ENCODE assay signal across 1 cellular context in the genomic region with DNA sequence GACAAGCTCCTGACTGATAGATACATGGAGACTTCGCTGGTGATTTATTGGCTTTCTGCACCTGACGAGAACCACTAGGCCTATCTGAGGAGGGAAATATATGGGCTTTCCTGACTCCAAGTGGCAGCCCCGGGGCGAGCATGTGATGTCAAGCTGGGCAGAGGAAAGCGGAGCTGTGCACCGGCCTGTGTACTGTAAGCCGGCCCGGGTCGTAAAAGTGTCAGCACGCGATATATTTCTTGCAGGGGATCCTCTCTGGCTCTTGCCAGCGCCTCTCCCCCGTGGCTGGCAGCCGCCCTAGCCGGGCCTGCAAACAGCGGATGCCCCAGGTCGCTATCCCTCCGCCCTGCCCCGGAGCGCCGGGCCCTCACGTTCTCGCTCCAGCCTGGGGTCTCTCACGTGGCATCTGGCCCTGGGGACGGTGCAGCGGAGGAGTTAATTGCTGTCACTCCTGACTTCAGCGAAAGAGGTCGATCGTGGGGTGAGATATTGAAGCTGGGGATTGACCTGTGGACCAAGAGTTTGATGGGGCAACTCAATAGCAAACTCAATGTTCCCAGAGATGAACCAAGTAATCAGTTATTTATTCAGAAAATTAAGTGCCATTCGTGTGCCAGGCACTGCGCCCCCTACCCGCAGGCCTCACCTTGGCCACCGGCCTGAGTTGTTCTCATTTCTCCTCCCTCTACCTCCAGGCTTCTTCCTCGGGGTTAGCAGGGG.
TF ChIP-seq lines count a peak whose summit lies in the region.

No MANE protein-coding gene starts in this region.

TF ChIP-seq in HepG2, 621 proteins besides CTCF, POLR2A, EP300 and RAD21 (continued from another document and continues in another):
- TF ChIP-seq, protein P1, sequence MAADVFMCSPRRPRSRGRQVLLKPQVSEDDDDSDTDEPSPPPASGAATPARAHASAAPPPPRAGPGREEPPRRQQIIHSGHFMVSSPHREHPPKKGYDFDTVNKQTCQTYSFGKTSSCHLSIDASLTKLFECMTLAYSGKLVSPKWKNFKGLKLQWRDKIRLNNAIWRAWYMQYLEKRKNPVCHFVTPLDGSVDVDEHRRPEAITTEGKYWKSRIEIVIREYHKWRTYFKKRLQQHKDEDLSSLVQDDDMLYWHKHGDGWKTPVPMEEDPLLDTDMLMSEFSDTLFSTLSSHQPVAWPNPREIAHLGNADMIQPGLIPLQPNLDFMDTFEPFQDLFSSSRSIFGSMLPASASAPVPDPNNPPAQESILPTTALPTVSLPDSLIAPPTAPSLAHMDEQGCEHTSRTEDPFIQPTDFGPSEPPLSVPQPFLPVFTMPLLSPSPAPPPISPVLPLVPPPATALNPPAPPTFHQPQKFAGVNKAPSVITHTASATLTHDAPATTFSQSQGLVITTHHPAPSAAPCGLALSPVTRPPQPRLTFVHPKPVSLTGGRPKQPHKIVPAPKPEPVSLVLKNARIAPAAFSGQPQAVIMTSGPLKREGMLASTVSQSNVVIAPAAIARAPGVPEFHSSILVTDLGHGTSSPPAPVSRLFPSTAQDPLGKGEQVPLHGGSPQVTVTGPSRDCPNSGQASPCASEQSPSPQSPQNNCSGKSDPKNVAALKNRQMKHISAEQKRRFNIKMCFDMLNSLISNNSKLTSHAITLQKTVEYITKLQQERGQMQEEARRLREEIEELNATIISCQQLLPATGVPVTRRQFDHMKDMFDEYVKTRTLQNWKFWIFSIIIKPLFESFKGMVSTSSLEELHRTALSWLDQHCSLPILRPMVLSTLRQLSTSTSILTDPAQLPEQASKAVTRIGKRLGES (CRISPR knock-in tag; IDR thresholded peaks at IDR 0.05; ENCODE audit: borderline replicate concordance) = no peak
- TF ChIP-seq ZNF549 (CRISPR knock-in tag; IDR thresholded peaks at IDR 0.05) (no peak), ZNF773 (CRISPR knock-in tag; IDR thresholded peaks at IDR 0.05; ENCODE audit: borderline replicate concordance) (no peak), ZNF24 (IDR thresholded peaks at IDR 0.05) (no peak), NPAS2 (CRISPR knock-in tag; IDR thresholded peaks at IDR 0.05; ENCODE audit: borderline replicate concordance) (no peak), TRIM24 (CRISPR knock-in tag; IDR thresholded peaks at IDR 0.05) (no peak), GABPB1 (CRISPR knock-in tag; IDR thresholded peaks at IDR 0.05) (peak; percentile 46; the same call in 1 of the 2 replicates), ZSCAN22 (CRISPR knock-in tag; IDR thresholded peaks at IDR 0.05) (no peak), TCF7L2 (IDR thresholded peaks at IDR 0.05; ENCODE audit: low read depth, low read length) (no peak), RORA (CRISPR knock-in tag; IDR thresholded peaks at IDR 0.05) (no peak), BCL6 (CRISPR knock-in tag; IDR thresholded peaks at IDR 0.05) (no peak), RFX1 (IDR thresholded peaks at IDR 0.05) (no peak), RFX5 (IDR thresholded peaks at IDR 0.05; ENCODE audit: low read depth, low read length) (no peak), ZNF34 (CRISPR knock-in tag; IDR thresholded peaks at IDR 0.05; ENCODE audit: borderline replicate concordance) (no peak), MTF2 (CRISPR knock-in tag; IDR thresholded peaks at IDR 0.05; ENCODE audit: borderline replicate concordance) (no peak), HNF4A (CRISPR knock-in tag; IDR thresholded peaks at IDR 0.05) (no peak), MTA3 (CRISPR knock-in tag; IDR thresholded peaks at IDR 0.05) (no peak), SKI (IDR thresholded peaks at IDR 0.05; ENCODE audit: partially characterized antibody) (no peak), ZFYVE20 (CRISPR knock-in tag; IDR thresholded peaks at IDR 0.05; ENCODE audit: borderline replicate concordance, low read depth) (no peak), ZNF781 (CRISPR knock-in tag; IDR thresholded peaks at IDR 0.05; ENCODE audit: borderline replicate concordance, not compliant biosample characterization) (no peak), ZNF12 (CRISPR knock-in tag; IDR thresholded peaks at IDR 0.05) (no peak), FOSL1 (CRISPR knock-in tag; IDR thresholded peaks at IDR 0.05; ENCODE audit: borderline replicate concordance) (no peak)
- TF ChIP-seq, protein P2, sequence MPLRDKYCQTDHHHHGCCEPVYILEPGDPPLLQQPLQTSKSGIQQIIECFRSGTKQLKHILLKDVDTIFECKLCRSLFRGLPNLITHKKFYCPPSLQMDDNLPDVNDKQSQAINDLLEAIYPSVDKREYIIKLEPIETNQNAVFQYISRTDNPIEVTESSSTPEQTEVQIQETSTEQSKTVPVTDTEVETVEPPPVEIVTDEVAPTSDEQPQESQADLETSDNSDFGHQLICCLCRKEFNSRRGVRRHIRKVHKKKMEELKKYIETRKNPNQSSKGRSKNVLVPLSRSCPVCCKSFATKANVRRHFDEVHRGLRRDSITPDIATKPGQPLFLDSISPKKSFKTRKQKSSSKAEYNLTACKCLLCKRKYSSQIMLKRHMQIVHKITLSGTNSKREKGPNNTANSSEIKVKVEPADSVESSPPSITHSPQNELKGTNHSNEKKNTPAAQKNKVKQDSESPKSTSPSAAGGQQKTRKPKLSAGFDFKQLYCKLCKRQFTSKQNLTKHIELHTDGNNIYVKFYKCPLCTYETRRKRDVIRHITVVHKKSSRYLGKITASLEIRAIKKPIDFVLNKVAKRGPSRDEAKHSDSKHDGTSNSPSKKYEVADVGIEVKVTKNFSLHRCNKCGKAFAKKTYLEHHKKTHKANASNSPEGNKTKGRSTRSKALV (CRISPR knock-in tag; IDR thresholded peaks at IDR 0.05) = no peak
- TF ChIP-seq, protein P3, sequence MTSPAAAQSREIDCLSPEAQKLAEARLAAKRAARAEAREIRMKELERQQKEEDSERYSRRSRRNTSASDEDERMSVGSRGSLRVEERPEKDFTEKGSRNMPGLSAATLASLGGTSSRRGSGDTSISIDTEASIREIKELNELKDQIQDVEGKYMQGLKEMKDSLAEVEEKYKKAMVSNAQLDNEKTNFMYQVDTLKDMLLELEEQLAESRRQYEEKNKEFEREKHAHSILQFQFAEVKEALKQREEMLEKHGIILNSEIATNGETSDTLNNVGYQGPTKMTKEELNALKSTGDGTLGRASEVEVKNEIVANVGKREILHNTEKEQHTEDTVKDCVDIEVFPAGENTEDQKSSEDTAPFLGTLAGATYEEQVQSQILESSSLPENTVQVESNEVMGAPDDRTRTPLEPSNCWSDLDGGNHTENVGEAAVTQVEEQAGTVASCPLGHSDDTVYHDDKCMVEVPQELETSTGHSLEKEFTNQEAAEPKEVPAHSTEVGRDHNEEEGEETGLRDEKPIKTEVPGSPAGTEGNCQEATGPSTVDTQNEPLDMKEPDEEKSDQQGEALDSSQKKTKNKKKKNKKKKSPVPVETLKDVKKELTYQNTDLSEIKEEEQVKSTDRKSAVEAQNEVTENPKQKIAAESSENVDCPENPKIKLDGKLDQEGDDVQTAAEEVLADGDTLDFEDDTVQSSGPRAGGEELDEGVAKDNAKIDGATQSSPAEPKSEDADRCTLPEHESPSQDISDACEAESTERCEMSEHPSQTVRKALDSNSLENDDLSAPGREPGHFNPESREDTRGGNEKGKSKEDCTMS (CRISPR knock-in tag; conservative IDR thresholded peaks at IDR 0.05) = no peak
- TF ChIP-seq, protein P4, sequence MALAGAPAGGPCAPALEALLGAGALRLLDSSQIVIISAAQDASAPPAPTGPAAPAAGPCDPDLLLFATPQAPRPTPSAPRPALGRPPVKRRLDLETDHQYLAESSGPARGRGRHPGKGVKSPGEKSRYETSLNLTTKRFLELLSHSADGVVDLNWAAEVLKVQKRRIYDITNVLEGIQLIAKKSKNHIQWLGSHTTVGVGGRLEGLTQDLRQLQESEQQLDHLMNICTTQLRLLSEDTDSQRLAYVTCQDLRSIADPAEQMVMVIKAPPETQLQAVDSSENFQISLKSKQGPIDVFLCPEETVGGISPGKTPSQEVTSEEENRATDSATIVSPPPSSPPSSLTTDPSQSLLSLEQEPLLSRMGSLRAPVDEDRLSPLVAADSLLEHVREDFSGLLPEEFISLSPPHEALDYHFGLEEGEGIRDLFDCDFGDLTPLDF (CRISPR knock-in tag; IDR thresholded peaks at IDR 0.05) = no peak
- TF ChIP-seq, protein P5, sequence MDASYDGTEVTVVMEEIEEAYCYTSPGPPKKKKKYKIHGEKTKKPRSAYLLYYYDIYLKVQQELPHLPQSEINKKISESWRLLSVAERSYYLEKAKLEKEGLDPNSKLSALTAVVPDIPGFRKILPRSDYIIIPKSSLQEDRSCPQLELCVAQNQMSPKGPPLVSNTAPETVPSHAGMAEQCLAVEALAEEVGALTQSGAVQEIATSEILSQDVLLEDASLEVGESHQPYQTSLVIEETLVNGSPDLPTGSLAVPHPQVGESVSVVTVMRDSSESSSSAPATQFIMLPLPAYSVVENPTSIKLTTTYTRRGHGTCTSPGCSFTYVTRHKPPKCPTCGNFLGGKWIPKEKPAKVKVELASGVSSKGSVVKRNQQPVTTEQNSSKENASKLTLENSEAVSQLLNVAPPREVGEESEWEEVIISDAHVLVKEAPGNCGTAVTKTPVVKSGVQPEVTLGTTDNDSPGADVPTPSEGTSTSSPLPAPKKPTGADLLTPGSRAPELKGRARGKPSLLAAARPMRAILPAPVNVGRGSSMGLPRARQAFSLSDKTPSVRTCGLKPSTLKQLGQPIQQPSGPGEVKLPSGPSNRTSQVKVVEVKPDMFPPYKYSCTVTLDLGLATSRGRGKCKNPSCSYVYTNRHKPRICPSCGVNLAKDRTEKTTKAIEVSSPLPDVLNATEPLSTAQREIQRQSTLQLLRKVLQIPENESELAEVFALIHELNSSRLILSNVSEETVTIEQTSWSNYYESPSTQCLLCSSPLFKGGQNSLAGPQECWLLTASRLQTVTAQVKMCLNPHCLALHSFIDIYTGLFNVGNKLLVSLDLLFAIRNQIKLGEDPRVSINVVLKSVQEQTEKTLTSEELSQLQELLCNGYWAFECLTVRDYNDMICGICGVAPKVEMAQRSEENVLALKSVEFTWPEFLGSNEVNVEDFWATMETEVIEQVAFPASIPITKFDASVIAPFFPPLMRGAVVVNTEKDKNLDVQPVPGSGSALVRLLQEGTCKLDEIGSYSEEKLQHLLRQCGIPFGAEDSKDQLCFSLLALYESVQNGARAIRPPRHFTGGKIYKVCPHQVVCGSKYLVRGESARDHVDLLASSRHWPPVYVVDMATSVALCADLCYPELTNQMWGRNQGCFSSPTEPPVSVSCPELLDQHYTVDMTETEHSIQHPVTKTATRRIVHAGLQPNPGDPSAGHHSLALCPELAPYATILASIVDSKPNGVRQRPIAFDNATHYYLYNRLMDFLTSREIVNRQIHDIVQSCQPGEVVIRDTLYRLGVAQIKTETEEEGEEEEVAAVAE (CRISPR knock-in tag; IDR thresholded peaks at IDR 0.05; ENCODE audit: borderline replicate concordance) = no peak
- TF ChIP-seq, protein P6, sequence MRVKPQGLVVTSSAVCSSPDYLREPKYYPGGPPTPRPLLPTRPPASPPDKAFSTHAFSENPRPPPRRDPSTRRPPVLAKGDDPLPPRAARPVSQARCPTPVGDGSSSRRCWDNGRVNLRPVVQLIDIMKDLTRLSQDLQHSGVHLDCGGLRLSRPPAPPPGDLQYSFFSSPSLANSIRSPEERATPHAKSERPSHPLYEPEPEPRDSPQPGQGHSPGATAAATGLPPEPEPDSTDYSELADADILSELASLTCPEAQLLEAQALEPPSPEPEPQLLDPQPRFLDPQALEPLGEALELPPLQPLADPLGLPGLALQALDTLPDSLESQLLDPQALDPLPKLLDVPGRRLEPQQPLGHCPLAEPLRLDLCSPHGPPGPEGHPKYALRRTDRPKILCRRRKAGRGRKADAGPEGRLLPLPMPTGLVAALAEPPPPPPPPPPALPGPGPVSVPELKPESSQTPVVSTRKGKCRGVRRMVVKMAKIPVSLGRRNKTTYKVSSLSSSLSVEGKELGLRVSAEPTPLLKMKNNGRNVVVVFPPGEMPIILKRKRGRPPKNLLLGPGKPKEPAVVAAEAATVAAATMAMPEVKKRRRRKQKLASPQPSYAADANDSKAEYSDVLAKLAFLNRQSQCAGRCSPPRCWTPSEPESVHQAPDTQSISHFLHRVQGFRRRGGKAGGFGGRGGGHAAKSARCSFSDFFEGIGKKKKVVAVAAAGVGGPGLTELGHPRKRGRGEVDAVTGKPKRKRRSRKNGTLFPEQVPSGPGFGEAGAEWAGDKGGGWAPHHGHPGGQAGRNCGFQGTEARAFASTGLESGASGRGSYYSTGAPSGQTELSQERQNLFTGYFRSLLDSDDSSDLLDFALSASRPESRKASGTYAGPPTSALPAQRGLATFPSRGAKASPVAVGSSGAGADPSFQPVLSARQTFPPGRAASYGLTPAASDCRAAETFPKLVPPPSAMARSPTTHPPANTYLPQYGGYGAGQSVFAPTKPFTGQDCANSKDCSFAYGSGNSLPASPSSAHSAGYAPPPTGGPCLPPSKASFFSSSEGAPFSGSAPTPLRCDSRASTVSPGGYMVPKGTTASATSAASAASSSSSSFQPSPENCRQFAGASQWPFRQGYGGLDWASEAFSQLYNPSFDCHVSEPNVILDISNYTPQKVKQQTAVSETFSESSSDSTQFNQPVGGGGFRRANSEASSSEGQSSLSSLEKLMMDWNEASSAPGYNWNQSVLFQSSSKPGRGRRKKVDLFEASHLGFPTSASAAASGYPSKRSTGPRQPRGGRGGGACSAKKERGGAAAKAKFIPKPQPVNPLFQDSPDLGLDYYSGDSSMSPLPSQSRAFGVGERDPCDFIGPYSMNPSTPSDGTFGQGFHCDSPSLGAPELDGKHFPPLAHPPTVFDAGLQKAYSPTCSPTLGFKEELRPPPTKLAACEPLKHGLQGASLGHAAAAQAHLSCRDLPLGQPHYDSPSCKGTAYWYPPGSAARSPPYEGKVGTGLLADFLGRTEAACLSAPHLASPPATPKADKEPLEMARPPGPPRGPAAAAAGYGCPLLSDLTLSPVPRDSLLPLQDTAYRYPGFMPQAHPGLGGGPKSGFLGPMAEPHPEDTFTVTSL (CRISPR knock-in tag; IDR thresholded peaks at IDR 0.05; ENCODE audit: borderline replicate concordance) = no peak
- TF ChIP-seq, protein P7, sequence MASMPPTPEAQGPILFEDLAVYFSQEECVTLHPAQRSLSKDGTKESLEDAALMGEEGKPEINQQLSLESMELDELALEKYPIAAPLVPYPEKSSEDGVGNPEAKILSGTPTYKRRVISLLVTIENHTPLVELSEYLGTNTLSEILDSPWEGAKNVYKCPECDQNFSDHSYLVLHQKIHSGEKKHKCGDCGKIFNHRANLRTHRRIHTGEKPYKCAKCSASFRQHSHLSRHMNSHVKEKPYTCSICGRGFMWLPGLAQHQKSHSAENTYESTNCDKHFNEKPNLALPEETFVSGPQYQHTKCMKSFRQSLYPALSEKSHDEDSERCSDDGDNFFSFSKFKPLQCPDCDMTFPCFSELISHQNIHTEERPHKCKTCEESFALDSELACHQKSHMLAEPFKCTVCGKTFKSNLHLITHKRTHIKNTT (CRISPR knock-in tag; IDR thresholded peaks at IDR 0.05) = no peak
- TF ChIP-seq, protein P8, sequence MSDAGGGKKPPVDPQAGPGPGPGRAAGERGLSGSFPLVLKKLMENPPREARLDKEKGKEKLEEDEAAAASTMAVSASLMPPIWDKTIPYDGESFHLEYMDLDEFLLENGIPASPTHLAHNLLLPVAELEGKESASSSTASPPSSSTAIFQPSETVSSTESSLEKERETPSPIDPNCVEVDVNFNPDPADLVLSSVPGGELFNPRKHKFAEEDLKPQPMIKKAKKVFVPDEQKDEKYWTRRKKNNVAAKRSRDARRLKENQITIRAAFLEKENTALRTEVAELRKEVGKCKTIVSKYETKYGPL (CRISPR knock-in tag; IDR thresholded peaks at IDR 0.05) = no peak
- TF ChIP-seq, protein P9, sequence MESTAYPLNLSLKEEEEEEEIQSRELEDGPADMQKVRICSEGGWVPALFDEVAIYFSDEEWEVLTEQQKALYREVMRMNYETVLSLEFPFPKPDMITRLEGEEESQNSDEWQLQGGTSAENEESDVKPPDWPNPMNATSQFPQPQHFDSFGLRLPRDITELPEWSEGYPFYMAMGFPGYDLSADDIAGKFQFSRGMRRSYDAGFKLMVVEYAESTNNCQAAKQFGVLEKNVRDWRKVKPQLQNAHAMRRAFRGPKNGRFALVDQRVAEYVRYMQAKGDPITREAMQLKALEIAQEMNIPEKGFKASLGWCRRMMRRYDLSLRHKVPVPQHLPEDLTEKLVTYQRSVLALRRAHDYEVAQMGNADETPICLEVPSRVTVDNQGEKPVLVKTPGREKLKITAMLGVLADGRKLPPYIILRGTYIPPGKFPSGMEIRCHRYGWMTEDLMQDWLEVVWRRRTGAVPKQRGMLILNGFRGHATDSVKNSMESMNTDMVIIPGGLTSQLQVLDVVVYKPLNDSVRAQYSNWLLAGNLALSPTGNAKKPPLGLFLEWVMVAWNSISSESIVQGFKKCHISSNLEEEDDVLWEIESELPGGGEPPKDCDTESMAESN (CRISPR knock-in tag; conservative IDR thresholded peaks at IDR 0.05) = no peak
